1 cellular context compared by ENCODE assay signal in genomic region chr15:88803241-88803919, GRCh38.
TF ChIP-seq lines count a peak whose summit lies in the region.

TSS of gene ACAN (plus strand) at chr15:88803436. CDS start at chr15:88836207, 32,771 bp downstream.

TF ChIP-seq in IMR-90, 13 proteins besides CTCF, POLR2A, EP300 and RAD21 (continued from another document):
- TF ChIP-seq NFE2L2 (IDR thresholded peaks at IDR 0.05; ENCODE audit: low read depth, low read length): no peak
- no peak for TF ChIP-seq MAFK (IDR thresholded peaks at IDR 0.05; ENCODE audit: low read depth, low read length)
- TF ChIP-seq ELK1 (IDR thresholded peaks at IDR 0.05; ENCODE audit: borderline replicate concordance, low read depth, low read length): no peak
- TF ChIP-seq RFX5 (IDR thresholded peaks at IDR 0.05; ENCODE audit: low read depth, low read length): no peak
- no peak for TF ChIP-seq BHLHE40 (IDR thresholded peaks at IDR 0.05; ENCODE audit: low read depth, low read length)
- no peak for TF ChIP-seq CHD1 (IDR thresholded peaks at IDR 0.05; ENCODE audit: low read depth, low read length)
- no peak for TF ChIP-seq CEBPB (IDR thresholded peaks at IDR 0.05; ENCODE audit: low read depth, low read length)
